12 cellular contexts compared by ENCODE assay signal in genomic region chr3:30228302-30228631, GRCh38.
DNase-seq lines count a peak whose midpoint lies in the region; ATAC-seq and TF ChIP-seq lines count a peak whose summit lies in the region.
"Had no signal": no experiment of that assay in that cellular context is flagged by ENCODE, and none has a peak within 500 bp of the region (broad histone marks: within the 10 kb centered on the region; RNA-seq: fewer than 3 reads in every experiment).

No MANE protein-coding gene starts in this region.

- H3K27ac ChIP-seq in BLaER1 treated with 17β-estradiol and CSF1 and Interleukin-3, amounts not matched to agents 10 nM and 100 nM, result peak overlapping the region in 9 of 11 experiments; percentile 49 to 89 (median 63); a peak in 17 of 22 replicates
- H3K27ac ChIP-seq in DND-41 (ENCODE audit: low read length), result peak overlapping the region; percentile 79
- H3K27ac ChIP-seq in mesenchymal stem cell (ENCODE audit: low read length, poor library complexity, severe bottlenecking), result peak overlapping the region; percentile 56
- H3K27ac ChIP-seq: BLaER1, hepatocyte, pancreas had no signal

- no peak overlapping the region; a peak in 1 of 20 replicates for H3K4me3 ChIP-seq in BLaER1 treated with 17β-estradiol and CSF1 and Interleukin-3, amounts not matched to agents 10 nM and 100 nM
- H3K4me3 ChIP-seq in DND-41 (ENCODE audit: low read depth in 1 of 2, low read length in 2 of 2) (no peak overlapping the region), mesenchymal stem cell (ENCODE audit: insufficient read depth in 1 of 2, low read depth in 1 of 2, low read length in 2 of 2) (no peak overlapping the region)
- H3K4me3 ChIP-seq: BLaER1, hepatocyte, pancreas, tibial artery had no signal

- no peak overlapping the region for H3K23ac ChIP-seq in mesenchymal stem cell (ENCODE audit: low read length in 2 of 2)

- H2BK5ac ChIP-seq in mesenchymal stem cell (ENCODE audit: low read depth, low read length, poor library complexity, severe bottlenecking), result peak overlapping the region; percentile 14

- H4K8ac ChIP-seq in mesenchymal stem cell (ENCODE audit: low read length), result no peak overlapping the region

- peaks cover 14% of the 10 kb centered on the region for H3K4me1 Mint-ChIP-seq in activated naive CD8-positive, alpha-beta T cell treated with anti-CD3 and anti-CD28 coated beads for 36 hours

- H2BK15ac ChIP-seq in mesenchymal stem cell (ENCODE audit: low read depth, poor library complexity, severe bottlenecking), result no peak overlapping the region

- DNase-seq in DND-41 (peak; percentile 36), mesenchymal stem cell (no peak), islet precursor cell (no peak)
- DNase-seq in activated naive CD8-positive, alpha-beta T cell treated with anti-CD3 and anti-CD28 coated beads for 36 hours, result no peak
- DNase-seq: activated naive CD4-positive, alpha-beta T cell treated with anti-CD3 and anti-CD28 coated beads for 36 hours; pancreas; tibial artery had no signal

- H2AFZ ChIP-seq in DND-41 (ENCODE audit: low read depth, low read length), result peak overlapping the region; percentile 27; the same call in 1 of the 2 replicates
- H2AFZ ChIP-seq in mesenchymal stem cell (ENCODE audit: low read depth, low read length), result no peak overlapping the region
- H2AFZ ChIP-seq: hepatocyte had no signal

- no peaks in the 10 kb centered on the region for H3K36me3 ChIP-seq in BLaER1 treated with 17β-estradiol and CSF1 and Interleukin-3, amounts not matched to agents 10 nM and 100 nM
- H3K36me3 ChIP-seq in DND-41 (ENCODE audit: insufficient read depth, low read length) (no peaks in the 10 kb centered on the region), mesenchymal stem cell (ENCODE audit: control insufficient read depth in 1 of 2, insufficient read depth in 2 of 2, low read depth in 1 of 2, low read length in 2 of 2) (no peaks in the 10 kb centered on the region)
- H3K36me3 ChIP-seq: BLaER1, pancreas, tibial artery had no signal

- no peaks in the 10 kb centered on the region for H3K27me3 ChIP-seq in BLaER1 treated with 17β-estradiol and CSF1 and Interleukin-3, amounts not matched to agents 10 nM and 100 nM
- H3K27me3 ChIP-seq in DND-41 (ENCODE audit: insufficient read depth, low read length, poor library complexity), result no peaks in the 10 kb centered on the region
- H3K27me3 ChIP-seq in mesenchymal stem cell (ENCODE audit: control insufficient read depth in 1 of 2, insufficient read depth in 1 of 2, low read length in 2 of 2), result no peaks in the 10 kb centered on the region
- H3K27me3 ChIP-seq: BLaER1, hepatocyte, pancreas, tibial artery had no signal

- H4K20me1 ChIP-seq in BLaER1 treated with 17β-estradiol and CSF1 and Interleukin-3, amounts not matched to agents 10 nM and 100 nM, result no peaks in the 10 kb centered on the region
- no peaks in the 10 kb centered on the region for H4K20me1 ChIP-seq in DND-41 (ENCODE audit: insufficient read depth, low read length)
- H4K20me1 ChIP-seq: BLaER1 had no signal

- peak overlapping the region; percentile 57 for H2BK120ac ChIP-seq in mesenchymal stem cell (ENCODE audit: low read depth, low read length)

- peak overlapping the region in 1 of 2 experiments; percentile 63 for H2BK12ac ChIP-seq in mesenchymal stem cell (ENCODE audit: low read length in 2 of 2)

- H3K27ac Mint-ChIP-seq in activated naive CD8-positive, alpha-beta T cell treated with anti-CD3 and anti-CD28 coated beads for 36 hours, result peak overlapping the region; percentile 65

- H3K79me2 ChIP-seq in DND-41 (ENCODE audit: insufficient read depth, low read length), result no peaks in the 10 kb centered on the region
- H3K79me2 ChIP-seq: hepatocyte had no signal

- ATAC-seq in DND-41 (ENCODE audit: insufficient read depth, low read depth) (peak; percentile 25; the same call in 2 of the 3 replicates), HG03565 (IDR thresholded peaks at IDR 0.05; ENCODE audit: unreplicated experiment) (no peak), GM21526 (IDR thresholded peaks at IDR 0.05; ENCODE audit: low FRiP score, unreplicated experiment) (no peak)

- no peaks in the 10 kb centered on the region for H3K79me1 ChIP-seq in mesenchymal stem cell (replicated peaks; ENCODE audit: low read length, poor library complexity, severe bottlenecking)

- H4K91ac ChIP-seq in mesenchymal stem cell (ENCODE audit: low read length), result no peak overlapping the region

- H3K4me2 ChIP-seq in BLaER1 treated with 17β-estradiol and CSF1 and Interleukin-3, amounts not matched to agents 10 nM and 100 nM, result peak overlapping the region in 8 of 11 experiments; percentile 19 to 83 (median 66); a peak in 15 of 22 replicates
- H3K4me2 ChIP-seq in DND-41 (ENCODE audit: insufficient read depth, low read length) (peak overlapping the region; percentile 44), mesenchymal stem cell (ENCODE audit: low read length, poor library complexity, severe bottlenecking) (no peak overlapping the region)
- H3K4me2 ChIP-seq: BLaER1, hepatocyte had no signal

- peaks cover 2% of the 10 kb centered on the region for H3K9me3 Mint-ChIP-seq in activated naive CD8-positive, alpha-beta T cell treated with anti-CD3 and anti-CD28 coated beads for 36 hours
- H3K9me3 Mint-ChIP-seq: activated naive CD4-positive, alpha-beta T cell treated with anti-CD3 and anti-CD28 coated beads for 36 hours had no signal

- H3K9me3 ChIP-seq in BLaER1 treated with 17β-estradiol and CSF1 and Interleukin-3, amounts not matched to agents 10 nM and 100 nM (replicated peaks in 1 of 11), result peaks cover 0 to 6% (median 1%) of the 10 kb centered on the region in 11 experiments; a peak in 5 of 22 replicates
- H3K9me3 ChIP-seq in DND-41 (ENCODE audit: insufficient read depth, low read length, severe bottlenecking) (no peaks in the 10 kb centered on the region), mesenchymal stem cell (ENCODE audit: control insufficient read depth, low read length) (no peaks in the 10 kb centered on the region)
- H3K9me3 ChIP-seq: pancreas had no signal

- H3K4me1 ChIP-seq in BLaER1 treated with 17β-estradiol and CSF1 and Interleukin-3, amounts not matched to agents 10 nM and 100 nM, result peaks cover 0 to 70% (median 34%) of the 10 kb centered on the region in 10 experiments; a peak in 13 of 20 replicates
- H3K4me1 ChIP-seq in DND-41 (ENCODE audit: insufficient read depth, low read length), result peaks cover 65% of the 10 kb centered on the region
- H3K4me1 ChIP-seq in mesenchymal stem cell (ENCODE audit: control insufficient read depth, insufficient read depth, low read depth, low read length), result no peaks in the 10 kb centered on the region
- H3K4me1 ChIP-seq: BLaER1 had no signal

- peak overlapping the region; percentile 63 for H2AK5ac ChIP-seq in mesenchymal stem cell (ENCODE audit: low read length, severe bottlenecking)

- H3K27me3 Mint-ChIP-seq in activated naive CD8-positive, alpha-beta T cell treated with anti-CD3 and anti-CD28 coated beads for 36 hours, result no peaks in the 10 kb centered on the region

- H3K4me3 Mint-ChIP-seq in activated naive CD8-positive, alpha-beta T cell treated with anti-CD3 and anti-CD28 coated beads for 36 hours, result no peak overlapping the region
- H3K4me3 Mint-ChIP-seq: activated naive CD4-positive, alpha-beta T cell treated with anti-CD3 and anti-CD28 coated beads for 36 hours had no signal

- H3K36me3 Mint-ChIP-seq in activated naive CD8-positive, alpha-beta T cell treated with anti-CD3 and anti-CD28 coated beads for 36 hours, result peaks cover 8% of the 10 kb centered on the region

- H3K14ac ChIP-seq in mesenchymal stem cell (ENCODE audit: low read length in 2 of 2), result no peak overlapping the region

- peak overlapping the region; percentile 28 to 57 for H3K18ac ChIP-seq in mesenchymal stem cell (ENCODE audit: low read depth in 1 of 2, low read length in 2 of 2)

- no peak overlapping the region for H3K4ac ChIP-seq in mesenchymal stem cell (ENCODE audit: low read depth in 1 of 2, low read length in 2 of 2)

- 100% methylated on average over 1 of the region's 2 CpGs for WGBS in mesenchymal stem cell

- peak overlapping the region in 5 of 11 experiments; percentile 32 to 71 (median 60); a peak in 10 of 22 replicates for H3K9ac ChIP-seq in BLaER1 treated with 17β-estradiol and CSF1 and Interleukin-3, amounts not matched to agents 10 nM and 100 nM
- H3K9ac ChIP-seq in DND-41 (ENCODE audit: low read depth, low read length) (peak overlapping the region; percentile 27; the same call in 1 of the 2 replicates), mesenchymal stem cell (ENCODE audit: low read length) (peak overlapping the region; percentile 34)
- H3K9ac ChIP-seq: BLaER1 had no signal

- no peak for TF ChIP-seq CTCF in DND-41 (IDR thresholded peaks at IDR 0.05; ENCODE audit: borderline replicate concordance, extremely low read depth, low read length, poor library complexity, severe bottlenecking)
